33 cellular contexts compared by ENCODE assay signal in genomic region chr18:66645983-66646382, GRCh38. TPM values are rescaled to one million over a fixed set of nuclear protein-coding genes. Genes with fewer than 3 reads are reported as not detected.
"Had no signal": no experiment of that assay in that cellular context is flagged by ENCODE, and none has a peak within 500 bp of the region (broad histone marks: within the 10 kb centered on the region; RNA-seq: fewer than 3 reads in every experiment).

No MANE protein-coding gene starts in this region.

- H3K4me1 Mint-ChIP-seq: activated CD4-positive, alpha-beta memory T cell treated with anti-CD3 and anti-CD28 coated beads, Interleukin-2, amount 10 ng/mL, durations not matched to agents 7 days and 5 days; activated CD4-positive, alpha-beta T cell treated with anti-CD3 and anti-CD28 coated beads, Interleukin-2, amount 10 ng/mL, durations not matched to agents 7 days and 5 days; activated naive CD4-positive, alpha-beta T cell treated with anti-CD3 and anti-CD28 coated beads, Interleukin-2, amount 10 ng/mL, durations not matched to agents 7 days and 5 days; activated naive CD8-positive, alpha-beta T cell treated with anti-CD3 and anti-CD28 coated beads, Interleukin-2, amount 10 ng/mL, durations not matched to agents 7 days and 5 days; brain had no signal

- H3K27me3 ChIP-seq: ascending aorta, breast epithelium, cardiac muscle cell, colonic mucosa, esophagus squamous epithelium, gastroesophageal sphincter, heart left ventricle had no signal

- DNase-seq: activated CD4-positive, alpha-beta memory T cell treated with anti-CD3 and anti-CD28 coated beads, Interleukin-2, amount 10 ng/mL, durations not matched to agents 7 days and 5 days; activated CD4-positive, alpha-beta T cell treated with anti-CD3 and anti-CD28 coated beads for 1 hour; activated CD4-positive, alpha-beta T cell treated with anti-CD3 and anti-CD28 coated beads for 4 hours; activated CD4-positive, alpha-beta T cell treated with anti-CD3 and anti-CD28 coated beads, Interleukin-2, amount 10 ng/mL, durations not matched to agents 7 days and 5 days; activated CD4-positive, alpha-beta T cell treated with anti-CD3 and anti-CD28 coated beads, Interleukin-2, amount 50 U/mL, for 4 hours; activated CD8-positive, alpha-beta memory T cell treated with anti-CD3 and anti-CD28 coated beads, Interleukin-2, amount 50 U/mL, for 48 hours; activated gamma-delta T cell; activated naive CD4-positive, alpha-beta T cell; activated naive CD4-positive, alpha-beta T cell treated with anti-CD3 and anti-CD28 coated beads, Interleukin-2, amount 10 ng/mL, durations not matched to agents 7 days and 5 days; activated naive CD8-positive, alpha-beta T cell treated with anti-CD3 and anti-CD28 coated beads, Interleukin-2, amount 10 ng/mL, durations not matched to agents 7 days and 5 days; activated T-cell treated with anti-CD3 and anti-CD28 coated beads for 4 hours; activated T-cell treated with anti-CD3 and anti-CD28 coated beads, Interleukin-2, amount 50 U/mL, for 24 hours; activated T-cell treated with anti-CD3 and anti-CD28 coated beads, Interleukin-2, amount 50 U/mL, for 72 hours; central memory CD4-positive, alpha-beta T cell; cerebellar nuclear complex; colonic mucosa; effector CD8-positive, alpha-beta T cell; esophagus squamous epithelium; foreskin melanocyte; heart left ventricle; T-helper 2 cell had no signal

- FAIRE-seq: endometrium, endothelial cell of umbilical vein had no signal

- H3K4me3 ChIP-seq: ascending aorta, breast epithelium, cardiac muscle cell, colonic mucosa, esophagus squamous epithelium, gastroesophageal sphincter, heart left ventricle had no signal

- H3K4me1 ChIP-seq: ascending aorta, breast epithelium, colonic mucosa, esophagus squamous epithelium, gastroesophageal sphincter, heart left ventricle had no signal

- H3K27me3 Mint-ChIP-seq: activated CD4-positive, alpha-beta memory T cell treated with anti-CD3 and anti-CD28 coated beads, Interleukin-2, amount 10 ng/mL, durations not matched to agents 7 days and 5 days; activated CD4-positive, alpha-beta T cell treated with anti-CD3 and anti-CD28 coated beads, Interleukin-2, amount 10 ng/mL, durations not matched to agents 7 days and 5 days; activated naive CD4-positive, alpha-beta T cell treated with anti-CD3 and anti-CD28 coated beads, Interleukin-2, amount 10 ng/mL, durations not matched to agents 7 days and 5 days; activated naive CD8-positive, alpha-beta T cell treated with anti-CD3 and anti-CD28 coated beads, Interleukin-2, amount 10 ng/mL, durations not matched to agents 7 days and 5 days; activated T-cell treated with anti-CD3 and anti-CD28 coated beads, Interleukin-2, amount 50 U/mL, for 24 hours had no signal

- ATAC-seq: activated naive CD4-positive, alpha-beta T cell treated with anti-CD3 and anti-CD28 coated beads, Interleukin-2, amount 50 U/mL, for 72 hours; activated T-cell treated with anti-CD3 and anti-CD28 coated beads, Interleukin-2, amount 50 U/mL, for 72 hours; gastroesophageal sphincter; heart left ventricle had no signal

- H3K9me3 Mint-ChIP-seq: brain had no signal

- H3K4me3 Mint-ChIP-seq: activated CD4-positive, alpha-beta memory T cell treated with anti-CD3 and anti-CD28 coated beads, Interleukin-2, amount 10 ng/mL, durations not matched to agents 7 days and 5 days; activated CD4-positive, alpha-beta T cell treated with anti-CD3 and anti-CD28 coated beads, Interleukin-2, amount 10 ng/mL, durations not matched to agents 7 days and 5 days; activated naive CD4-positive, alpha-beta T cell treated with anti-CD3 and anti-CD28 coated beads, Interleukin-2, amount 10 ng/mL, durations not matched to agents 7 days and 5 days; activated naive CD8-positive, alpha-beta T cell treated with anti-CD3 and anti-CD28 coated beads, Interleukin-2, amount 10 ng/mL, durations not matched to agents 7 days and 5 days; activated T-cell treated with anti-CD3 and anti-CD28 coated beads, Interleukin-2, amount 50 U/mL, for 24 hours; activated T-cell treated with anti-CD3 and anti-CD28 coated beads, Interleukin-2, amount 50 U/mL, for 72 hours; brain had no signal

- H3K27ac ChIP-seq: ascending aorta, breast epithelium, cardiac muscle cell, colonic mucosa, epithelial cell of prostate, esophagus squamous epithelium, gastroesophageal sphincter, heart left ventricle had no signal

- H3K9me3 ChIP-seq: ascending aorta, breast epithelium, colonic mucosa, esophagus squamous epithelium, gastroesophageal sphincter, heart left ventricle had no signal

- H3K27ac Mint-ChIP-seq: activated CD4-positive, alpha-beta memory T cell treated with anti-CD3 and anti-CD28 coated beads, Interleukin-2, amount 10 ng/mL, durations not matched to agents 7 days and 5 days; activated CD4-positive, alpha-beta T cell treated with anti-CD3 and anti-CD28 coated beads, Interleukin-2, amount 10 ng/mL, durations not matched to agents 7 days and 5 days; activated naive CD4-positive, alpha-beta T cell treated with anti-CD3 and anti-CD28 coated beads, Interleukin-2, amount 10 ng/mL, durations not matched to agents 7 days and 5 days; activated naive CD4-positive, alpha-beta T cell treated with anti-CD3 and anti-CD28 coated beads, Interleukin-2, amount 50 U/mL, for 72 hours; activated naive CD8-positive, alpha-beta T cell treated with anti-CD3 and anti-CD28 coated beads, Interleukin-2, amount 10 ng/mL, durations not matched to agents 7 days and 5 days; activated T-cell treated with anti-CD3 and anti-CD28 coated beads, Interleukin-2, amount 50 U/mL, for 24 hours; activated T-cell treated with anti-CD3 and anti-CD28 coated beads, Interleukin-2, amount 50 U/mL, for 72 hours; brain had no signal

- H3K36me3 Mint-ChIP-seq: activated naive CD4-positive, alpha-beta T cell treated with anti-CD3 and anti-CD28 coated beads, Interleukin-2, amount 10 ng/mL, durations not matched to agents 7 days and 5 days; activated naive CD8-positive, alpha-beta T cell treated with anti-CD3 and anti-CD28 coated beads, Interleukin-2, amount 10 ng/mL, durations not matched to agents 7 days and 5 days; brain had no signal

- H3K36me3 ChIP-seq: ascending aorta, breast epithelium, cardiac muscle cell, colonic mucosa, esophagus squamous epithelium, gastroesophageal sphincter, heart left ventricle had no signal

RNA-seq across cellular contexts. Expression of gene CDH19, which starts 42.1 kb away (rescaled TPM):
- total RNA-seq: activated CD4-positive, alpha-beta memory T cell treated with anti-CD3 and anti-CD28 coated beads, Interleukin-2, amount 10 ng/mL, durations not matched to agents 7 days and 5 days; activated CD4-positive, alpha-beta T cell treated with anti-CD3 and anti-CD28 coated beads, Interleukin-2, amount 10 ng/mL, durations not matched to agents 7 days and 5 days; activated naive CD4-positive, alpha-beta T cell treated with anti-CD3 and anti-CD28 coated beads, Interleukin-2, amount 50 U/mL, for 72 hours; activated naive CD8-positive, alpha-beta T cell treated with anti-CD3 and anti-CD28 coated beads, Interleukin-2, amount 10 ng/mL, durations not matched to agents 7 days and 5 days; activated T-cell treated with anti-CD3 and anti-CD28 coated beads, Interleukin-2, amount 50 U/mL, for 72 hours; cardiac muscle cell; endothelial cell of umbilical vein; fibroblast of lung; fibroblast of villous mesenchyme; T-helper 1 cell treated with Interleukin-12 subunit alpha and Interleukin-12 subunit beta and Interleukin-4 antibody, amounts not matched to agents 30 ng/mL and 1 ng/mL, for 36 hours had no signal
